ENCODE assay signal across 8 cellular contexts in genomic region chr12:6613015-6613775, GRCh38. TPM values are rescaled to one million over a fixed set of nuclear protein-coding genes. Genes with fewer than 3 reads are reported as not detected.
A peak's percentile ranks its signal among the peaks of the same experiment; 100 is the strongest.
DNase-seq lines count a peak whose midpoint lies in the region; ATAC-seq and TF ChIP-seq lines count a peak whose summit lies in the region.

No MANE protein-coding gene starts in this region.

- no peaks in the 10 kb centered on the region for H3K9me2 ChIP-seq in OCI-LY1 (ENCODE audit: low read depth, low read length)

- H3K9ac ChIP-seq in OCI-LY1 (ENCODE audit: low read length) (peak overlapping the region; percentile 33; the same call in 1 of the 2 replicates), smooth muscle cell (ENCODE audit: low read depth) (peak overlapping the region; percentile 50)

- no peak for TF ChIP-seq CTCF in Calu3 (IDR thresholded peaks at IDR 0.05; ENCODE audit: unreplicated experiment)
- no peak for TF ChIP-seq CTCF in OCI-LY1 (IDR thresholded peaks at IDR 0.05; ENCODE audit: low read length)
- TF ChIP-seq CTCF in smooth muscle cell (IDR thresholded peaks at IDR 0.05; ENCODE audit: borderline replicate concordance, insufficient read depth, poor library complexity, severe bottlenecking): no peak

- H2AFZ ChIP-seq in OCI-LY1 (ENCODE audit: low read length) (no peak overlapping the region), smooth muscle cell (ENCODE audit: low read depth) (no peak overlapping the region)

- H3K4me2 ChIP-seq in OCI-LY1 (ENCODE audit: low read length) (peak overlapping the region; percentile 53; the same call in 1 of the 2 replicates), smooth muscle cell (peak overlapping the region; percentile 84)

- H3K9me3 ChIP-seq in OCI-LY1 (ENCODE audit: low read length): no peaks in the 10 kb centered on the region
- no peaks in the 10 kb centered on the region for H3K9me3 ChIP-seq in smooth muscle cell (replicated peaks; ENCODE audit: low read depth)

- DNase-seq in Calu3: peak; percentile 68
- peak; percentile 95 for DNase-seq in KBM-7
- DNase-seq in cerebellar nuclear complex (lab: John Stamatoyannopoulos, UW): peak; percentile 74 to 86
- DNase-seq in kidney glomerular epithelial cell (lab: John Stamatoyannopoulos, UW): peak; percentile 51
- DNase-seq in smooth muscle cell (lab: John Stamatoyannopoulos, UW; ENCODE audit: unreplicated experiment): no peak
- no peak for DNase-seq in stimulated activated CD4-positive, alpha-beta T cell treated with anti-CD3 and anti-CD28 coated beads, Interleukin-4, amount 100 ng/mL, for 4 hours

- no peaks in the 10 kb centered on the region for H3K27me3 Mint-ChIP-seq in Calu3 (ENCODE audit: unreplicated experiment)

- no peaks in the 10 kb centered on the region for H4K20me1 ChIP-seq in OCI-LY1 (ENCODE audit: insufficient read depth, low read length)
- H4K20me1 ChIP-seq in smooth muscle cell (ENCODE audit: low read depth): no peaks in the 10 kb centered on the region

- H3K4me3 Mint-ChIP-seq in Calu3 (ENCODE audit: low read depth, unreplicated experiment): peak overlapping the region; percentile 16

- peak overlapping the region; percentile 34 for H3K27ac Mint-ChIP-seq in Calu3 (ENCODE audit: unreplicated experiment)

- H3K4me1 Mint-ChIP-seq in Calu3 (ENCODE audit: low read depth, unreplicated experiment): peaks cover 25% of the 10 kb centered on the region

- no TSS peak for BruUV-seq in Calu3 (replicated peaks; lab: Mats Ljungman, UMichigan)

- intact Hi-C loops in Calu3 (cut with micrococcal nuclease; ENCODE audit: unreplicated experiment): loop anchor here (10.0 kb wide), 1 partner anchor 212 kb away; the partner anchor contains the start of genes GPR162 and P3H3

- 7% methylated on average over 15 of the region's 17 CpGs for WGBS in smooth muscle cell (ENCODE audit: low lambda C conversion rate)

- peak overlapping the region; percentile 86 for H3K27ac ChIP-seq in OCI-LY1 (ENCODE audit: low read depth, low read length, poor library complexity, severe bottlenecking)
- peak overlapping the region; percentile 71 for H3K27ac ChIP-seq in smooth muscle cell (ENCODE audit: low read depth)

- H3K4me1 ChIP-seq in OCI-LY1 (ENCODE audit: insufficient read depth, low read length, severe bottlenecking): peaks cover 28% of the 10 kb centered on the region
- peaks cover 29% of the 10 kb centered on the region for H3K4me1 ChIP-seq in smooth muscle cell (ENCODE audit: low read depth)

- no peaks in the 10 kb centered on the region for H3K36me3 Mint-ChIP-seq in Calu3 (ENCODE audit: insufficient read depth, unreplicated experiment)

- H3K4me3 ChIP-seq in OCI-LY1 (ENCODE audit: low read depth, low read length, poor library complexity, severe bottlenecking) (peak overlapping the region; percentile 14), smooth muscle cell (peak overlapping the region; percentile 39)

- H3F3A ChIP-seq in OCI-LY1 (ENCODE audit: insufficient read depth, low read length) (peaks cover 23% of the 10 kb centered on the region), smooth muscle cell (ENCODE audit: low read depth) (peaks cover 40% of the 10 kb centered on the region)

- H3K79me2 ChIP-seq in OCI-LY1 (ENCODE audit: insufficient read depth, low read length) (no peaks in the 10 kb centered on the region), smooth muscle cell (ENCODE audit: low read depth) (no peaks in the 10 kb centered on the region)

- ATAC-seq in GM21367 (IDR thresholded peaks at IDR 0.05; ENCODE audit: unreplicated experiment): no peak

- CTCF ChIA-PET in Calu3 (lab: Charles Lee): interaction anchor here (0.5 to 1.5 kb wide), 4 partner anchors 22 to 147 kb away, joined by 4 to 6 read pairs (median 6); partner anchors contain the start of genes GAPDH and LPAR5

- no peaks in the 10 kb centered on the region for H3K36me3 ChIP-seq in OCI-LY1 (ENCODE audit: insufficient read depth, low read length)
- no peaks in the 10 kb centered on the region for H3K36me3 ChIP-seq in smooth muscle cell (ENCODE audit: low read depth)

- in situ Hi-C loops in KBM-7 (cut with MboI; ENCODE audit: low pct_unique_long_range_greater_than_20kb, low sequenced_read_pairs): no loop called here

- H3K27me3 ChIP-seq in OCI-LY1 (ENCODE audit: insufficient read depth, low read length) (no peaks in the 10 kb centered on the region), smooth muscle cell (ENCODE audit: low read depth) (no peaks in the 10 kb centered on the region)

- H3K9me3 Mint-ChIP-seq in Calu3 (ENCODE audit: low read depth, unreplicated experiment): no peaks in the 10 kb centered on the region

RNA-seq across cellular contexts. Expression of gene CHD4, which starts 6.0 kb away (rescaled TPM):
- 164 and 165 TPM in 2 replicates for total RNA-seq in Calu3 (2022)
- 172 and 176 TPM in 2 replicates for total RNA-seq in smooth muscle cell
- 87.5 and 122 TPM in 2 replicates for polyA plus RNA-seq in smooth muscle cell

RNA-seq across cellular contexts. Expression of gene LPAR5, which starts 22.6 kb away (rescaled TPM):
- total RNA-seq in Calu3 (2022) (2.5 and 3.2 TPM in 2 replicates), smooth muscle cell (2.0 and 4.4 TPM in 2 replicates)
- polyA plus RNA-seq in smooth muscle cell: 1.3 and 1.8 TPM in 2 replicates

RNA-seq across cellular contexts. Expression of gene ACRBP, which starts 34.0 kb away (rescaled TPM):
- total RNA-seq in Calu3 (2022) (2.9 and 4.1 TPM in 2 replicates), smooth muscle cell (not detected in 2 replicates)
- polyA plus RNA-seq in smooth muscle cell: 0.82 TPM in 1 of 2 replicates, not detected in the other

RNA-seq across cellular contexts. Expression of gene NOP2, which starts 45.1 kb away (rescaled TPM):
- 86.1 and 88.5 TPM in 2 replicates for total RNA-seq in Calu3 (2022)
- total RNA-seq in smooth muscle cell: 29.7 and 41.9 TPM in 2 replicates
- polyA plus RNA-seq in smooth muscle cell: 23.6 and 30.4 TPM in 2 replicates

RNA-seq across cellular contexts. Expression of gene ING4, which starts 49.7 kb away (rescaled TPM):
- total RNA-seq in Calu3 (2022) (24.9 and 26.6 TPM in 2 replicates), smooth muscle cell (24.8 and 45.0 TPM in 2 replicates)
- 27.0 and 33.5 TPM in 2 replicates for polyA plus RNA-seq in smooth muscle cell

Comparison
In these comparisons a context has a peak if more than half of its experiments do, and no peak if none do; other contexts are left out.
1. DNase-seq: peak in Calu3 (single experiment), KBM-7 (single experiment), cerebellar nuclear complex (2 of 2) and kidney glomerular epithelial cell (single experiment); none in smooth muscle cell (single experiment) and stimulated activated CD4-positive, alpha-beta T cell treated with anti-CD3 and anti-CD28 coated beads, Interleukin-4, amount 100 ng/mL, for 4 hours (0 of 2).